In the genomic region with DNA sequence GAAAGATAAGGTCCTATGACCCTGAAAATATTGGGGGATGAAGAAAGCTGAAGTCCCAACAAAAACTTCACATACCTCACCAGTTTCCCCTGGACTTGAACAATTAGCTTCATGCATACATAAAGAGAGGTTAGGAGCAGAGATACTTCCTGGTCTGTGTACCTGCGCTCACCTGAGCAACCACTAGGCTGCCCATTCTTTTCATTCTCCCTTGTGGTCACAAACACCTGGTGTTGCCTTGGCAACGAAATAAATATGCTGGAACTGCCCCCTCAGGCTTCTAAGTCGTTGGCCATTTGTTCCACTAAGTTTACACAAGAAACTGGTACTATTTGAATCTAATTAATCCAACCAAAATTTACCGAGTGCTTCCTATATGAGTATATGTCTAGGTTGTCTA, we compare ENCODE assay signal across 1 cellular context.
TF ChIP-seq lines count a peak whose summit lies in the region.

No MANE protein-coding gene starts in this region.

TF ChIP-seq in H1, 55 proteins besides CTCF, POLR2A, EP300 and RAD21:
- TF ChIP-seq TCF12 (IDR thresholded peaks at IDR 0.05; ENCODE audit: low read depth, low read length) = 0 out of 2 replicates have a peak, but pooled peaks have one; percentile 60
- TF ChIP-seq TEAD4 (IDR thresholded peaks at IDR 0.05; ENCODE audit: low read depth, low read length) = peak; percentile 62; the same call in 1 of the 2 replicates
- no peak for TF ChIP-seq KDM1A (IDR thresholded peaks at IDR 0.05; ENCODE audit: borderline replicate concordance, low read length)
- 0 out of 2 replicates have a peak, but pooled peaks have one; percentile 47 for TF ChIP-seq CHD2 (IDR thresholded peaks at IDR 0.05; ENCODE audit: low read length)
- no peak for TF ChIP-seq CREB1 (IDR thresholded peaks at IDR 0.05)
- TF ChIP-seq SP1 (IDR thresholded peaks at IDR 0.05; ENCODE audit: low read depth, low read length) = peak; percentile 73
- TF ChIP-seq SIN3A (conservative IDR thresholded peaks at IDR 0.05 in 1 of 2, IDR thresholded peaks at IDR 0.05 in 1 of 2; ENCODE audit: low read depth in 1 of 2, low read length in 2 of 2) = no peak; a peak in 1 of 4 replicates
- TF ChIP-seq ZNF274 (IDR thresholded peaks at IDR 0.05; ENCODE audit: borderline replicate concordance, extremely low read depth, low read length) = no peak
